In genomic region chr12:10027311-10028099, GRCh38 we compare ENCODE assay signal across 1 cellular context.
TF ChIP-seq lines count a peak whose summit lies in the region.

No MANE protein-coding gene starts in this region.

TF ChIP-seq in IMR-90, 13 proteins besides CTCF, POLR2A, EP300 and RAD21:
- 0 out of 2 replicates have a peak, but pooled peaks have one; percentile 10 for TF ChIP-seq FOS (IDR thresholded peaks at IDR 0.05; ENCODE audit: low read depth, low read length)
- peak; percentile 73 for TF ChIP-seq CEBPB (IDR thresholded peaks at IDR 0.05; ENCODE audit: low read depth, low read length)
- 0 out of 2 replicates have a peak, but pooled peaks have one; percentile 7 for TF ChIP-seq USF2 (IDR thresholded peaks at IDR 0.05; ENCODE audit: low read depth, low read length)
- no peak for TF ChIP-seq MAFK (IDR thresholded peaks at IDR 0.05; ENCODE audit: low read depth, low read length)
